1 cellular context compared by ENCODE assay signal in the genomic region with DNA sequence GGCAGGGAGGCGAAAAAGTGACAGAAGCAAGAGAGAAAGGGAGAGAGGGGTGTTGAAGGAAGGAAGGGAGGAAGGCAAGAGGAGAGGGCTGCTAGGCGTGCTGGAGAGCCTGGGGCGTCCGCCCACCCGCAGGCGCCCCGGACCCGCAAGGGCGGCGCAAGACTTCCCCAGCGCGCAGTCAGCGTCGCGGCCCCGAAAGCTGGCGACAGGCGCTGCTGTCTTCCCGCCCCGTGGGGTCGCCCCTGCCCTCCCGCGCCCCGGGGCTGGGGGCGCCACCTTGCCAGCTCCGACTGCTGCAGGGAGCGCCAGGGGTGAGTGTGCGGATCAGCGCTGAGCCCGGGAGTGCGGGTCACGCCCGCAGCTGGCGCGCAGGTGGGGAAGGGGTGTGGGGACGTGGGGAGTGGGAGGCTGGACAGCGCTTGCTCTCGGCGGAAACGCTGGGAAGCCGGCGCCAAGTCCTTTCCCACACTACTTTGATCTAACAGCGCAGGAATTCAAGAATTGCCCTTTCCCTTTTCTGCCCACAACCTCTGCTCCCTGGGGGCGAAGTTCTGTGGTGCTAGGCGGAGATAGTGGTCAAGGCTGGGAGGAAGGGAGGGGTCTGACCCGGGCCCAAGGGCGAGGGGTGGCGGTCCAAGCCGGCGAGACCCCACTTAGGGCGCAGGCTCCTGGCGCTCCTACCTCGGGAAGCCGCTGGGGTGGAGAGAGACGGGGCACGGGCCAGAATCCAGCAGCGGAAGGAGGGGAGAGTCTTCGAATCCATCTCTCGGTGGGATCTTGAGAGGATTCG.
A peak's percentile ranks its signal among the peaks of the same experiment; 100 is the strongest.
TF ChIP-seq lines count a peak whose summit lies in the region.

A gene (plus strand): TSS at position 175 of the 790 bp plus-strand sequence.

TF ChIP-seq in K562, 482 proteins besides CTCF, POLR2A, EP300 and RAD21 (continued from another document and continues in another):
- TF ChIP-seq, protein P1, sequence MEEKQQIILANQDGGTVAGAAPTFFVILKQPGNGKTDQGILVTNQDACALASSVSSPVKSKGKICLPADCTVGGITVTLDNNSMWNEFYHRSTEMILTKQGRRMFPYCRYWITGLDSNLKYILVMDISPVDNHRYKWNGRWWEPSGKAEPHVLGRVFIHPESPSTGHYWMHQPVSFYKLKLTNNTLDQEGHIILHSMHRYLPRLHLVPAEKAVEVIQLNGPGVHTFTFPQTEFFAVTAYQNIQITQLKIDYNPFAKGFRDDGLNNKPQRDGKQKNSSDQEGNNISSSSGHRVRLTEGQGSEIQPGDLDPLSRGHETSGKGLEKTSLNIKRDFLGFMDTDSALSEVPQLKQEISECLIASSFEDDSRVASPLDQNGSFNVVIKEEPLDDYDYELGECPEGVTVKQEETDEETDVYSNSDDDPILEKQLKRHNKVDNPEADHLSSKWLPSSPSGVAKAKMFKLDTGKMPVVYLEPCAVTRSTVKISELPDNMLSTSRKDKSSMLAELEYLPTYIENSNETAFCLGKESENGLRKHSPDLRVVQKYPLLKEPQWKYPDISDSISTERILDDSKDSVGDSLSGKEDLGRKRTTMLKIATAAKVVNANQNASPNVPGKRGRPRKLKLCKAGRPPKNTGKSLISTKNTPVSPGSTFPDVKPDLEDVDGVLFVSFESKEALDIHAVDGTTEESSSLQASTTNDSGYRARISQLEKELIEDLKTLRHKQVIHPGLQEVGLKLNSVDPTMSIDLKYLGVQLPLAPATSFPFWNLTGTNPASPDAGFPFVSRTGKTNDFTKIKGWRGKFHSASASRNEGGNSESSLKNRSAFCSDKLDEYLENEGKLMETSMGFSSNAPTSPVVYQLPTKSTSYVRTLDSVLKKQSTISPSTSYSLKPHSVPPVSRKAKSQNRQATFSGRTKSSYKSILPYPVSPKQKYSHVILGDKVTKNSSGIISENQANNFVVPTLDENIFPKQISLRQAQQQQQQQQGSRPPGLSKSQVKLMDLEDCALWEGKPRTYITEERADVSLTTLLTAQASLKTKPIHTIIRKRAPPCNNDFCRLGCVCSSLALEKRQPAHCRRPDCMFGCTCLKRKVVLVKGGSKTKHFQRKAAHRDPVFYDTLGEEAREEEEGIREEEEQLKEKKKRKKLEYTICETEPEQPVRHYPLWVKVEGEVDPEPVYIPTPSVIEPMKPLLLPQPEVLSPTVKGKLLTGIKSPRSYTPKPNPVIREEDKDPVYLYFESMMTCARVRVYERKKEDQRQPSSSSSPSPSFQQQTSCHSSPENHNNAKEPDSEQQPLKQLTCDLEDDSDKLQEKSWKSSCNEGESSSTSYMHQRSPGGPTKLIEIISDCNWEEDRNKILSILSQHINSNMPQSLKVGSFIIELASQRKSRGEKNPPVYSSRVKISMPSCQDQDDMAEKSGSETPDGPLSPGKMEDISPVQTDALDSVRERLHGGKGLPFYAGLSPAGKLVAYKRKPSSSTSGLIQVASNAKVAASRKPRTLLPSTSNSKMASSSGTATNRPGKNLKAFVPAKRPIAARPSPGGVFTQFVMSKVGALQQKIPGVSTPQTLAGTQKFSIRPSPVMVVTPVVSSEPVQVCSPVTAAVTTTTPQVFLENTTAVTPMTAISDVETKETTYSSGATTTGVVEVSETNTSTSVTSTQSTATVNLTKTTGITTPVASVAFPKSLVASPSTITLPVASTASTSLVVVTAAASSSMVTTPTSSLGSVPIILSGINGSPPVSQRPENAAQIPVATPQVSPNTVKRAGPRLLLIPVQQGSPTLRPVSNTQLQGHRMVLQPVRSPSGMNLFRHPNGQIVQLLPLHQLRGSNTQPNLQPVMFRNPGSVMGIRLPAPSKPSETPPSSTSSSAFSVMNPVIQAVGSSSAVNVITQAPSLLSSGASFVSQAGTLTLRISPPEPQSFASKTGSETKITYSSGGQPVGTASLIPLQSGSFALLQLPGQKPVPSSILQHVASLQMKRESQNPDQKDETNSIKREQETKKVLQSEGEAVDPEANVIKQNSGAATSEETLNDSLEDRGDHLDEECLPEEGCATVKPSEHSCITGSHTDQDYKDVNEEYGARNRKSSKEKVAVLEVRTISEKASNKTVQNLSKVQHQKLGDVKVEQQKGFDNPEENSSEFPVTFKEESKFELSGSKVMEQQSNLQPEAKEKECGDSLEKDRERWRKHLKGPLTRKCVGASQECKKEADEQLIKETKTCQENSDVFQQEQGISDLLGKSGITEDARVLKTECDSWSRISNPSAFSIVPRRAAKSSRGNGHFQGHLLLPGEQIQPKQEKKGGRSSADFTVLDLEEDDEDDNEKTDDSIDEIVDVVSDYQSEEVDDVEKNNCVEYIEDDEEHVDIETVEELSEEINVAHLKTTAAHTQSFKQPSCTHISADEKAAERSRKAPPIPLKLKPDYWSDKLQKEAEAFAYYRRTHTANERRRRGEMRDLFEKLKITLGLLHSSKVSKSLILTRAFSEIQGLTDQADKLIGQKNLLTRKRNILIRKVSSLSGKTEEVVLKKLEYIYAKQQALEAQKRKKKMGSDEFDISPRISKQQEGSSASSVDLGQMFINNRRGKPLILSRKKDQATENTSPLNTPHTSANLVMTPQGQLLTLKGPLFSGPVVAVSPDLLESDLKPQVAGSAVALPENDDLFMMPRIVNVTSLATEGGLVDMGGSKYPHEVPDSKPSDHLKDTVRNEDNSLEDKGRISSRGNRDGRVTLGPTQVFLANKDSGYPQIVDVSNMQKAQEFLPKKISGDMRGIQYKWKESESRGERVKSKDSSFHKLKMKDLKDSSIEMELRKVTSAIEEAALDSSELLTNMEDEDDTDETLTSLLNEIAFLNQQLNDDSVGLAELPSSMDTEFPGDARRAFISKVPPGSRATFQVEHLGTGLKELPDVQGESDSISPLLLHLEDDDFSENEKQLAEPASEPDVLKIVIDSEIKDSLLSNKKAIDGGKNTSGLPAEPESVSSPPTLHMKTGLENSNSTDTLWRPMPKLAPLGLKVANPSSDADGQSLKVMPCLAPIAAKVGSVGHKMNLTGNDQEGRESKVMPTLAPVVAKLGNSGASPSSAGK (IDR thresholded peaks at IDR 0.05) = peak; percentile 52; the same call in 1 of the 2 replicates
- TF ChIP-seq ZNF124 (CRISPR knock-in tag; IDR thresholded peaks at IDR 0.05) = no peak
- 0 out of 2 replicates have a peak, but pooled peaks have one; percentile 15 for TF ChIP-seq MTA2 (IDR thresholded peaks at IDR 0.05; ENCODE audit: low read depth)
- no peak for TF ChIP-seq HDAC3 (IDR thresholded peaks at IDR 0.05; ENCODE audit: borderline replicate concordance, partially characterized antibody)
- no peak for TF ChIP-seq SMARCB1 (IDR thresholded peaks at IDR 0.05; ENCODE audit: insufficient read length, low read depth)
- TF ChIP-seq CTBP1 (IDR thresholded peaks at IDR 0.05; ENCODE audit: borderline replicate concordance) = peak; percentile 67; the same call in 1 of the 2 replicates
- TF ChIP-seq RBM34 (IDR thresholded peaks at IDR 0.05; ENCODE audit: borderline replicate concordance, insufficient read depth, low read length) = peak; percentile 70; the same call in 1 of the 2 replicates
- TF ChIP-seq KAT2B (IDR thresholded peaks at IDR 0.05; ENCODE audit: low read depth, low read length) = no peak
- no peak for TF ChIP-seq NFYB (IDR thresholded peaks at IDR 0.05; ENCODE audit: extremely low read depth, insufficient read length)
- no peak for TF ChIP-seq STAG1 (CRISPR knock-in tag; IDR thresholded peaks at IDR 0.05; ENCODE audit: borderline replicate concordance)
- TF ChIP-seq KDM1A (IDR thresholded peaks at IDR 0.05) = no peak
- TF ChIP-seq GTF2A2 (tag; IDR thresholded peaks at IDR 0.05) = no peak
- TF ChIP-seq TAF1 (IDR thresholded peaks at IDR 0.05; ENCODE audit: control insufficient read depth, extremely low read depth, insufficient read depth, low read length, severe bottlenecking) = peak; percentile 53
- TF ChIP-seq SIN3A (IDR thresholded peaks at IDR 0.05; ENCODE audit: borderline replicate concordance in 2 of 2, control insufficient read depth in 1 of 2, low read depth in 2 of 2, low read length in 2 of 2) = no peak
- TF ChIP-seq, protein P2, sequence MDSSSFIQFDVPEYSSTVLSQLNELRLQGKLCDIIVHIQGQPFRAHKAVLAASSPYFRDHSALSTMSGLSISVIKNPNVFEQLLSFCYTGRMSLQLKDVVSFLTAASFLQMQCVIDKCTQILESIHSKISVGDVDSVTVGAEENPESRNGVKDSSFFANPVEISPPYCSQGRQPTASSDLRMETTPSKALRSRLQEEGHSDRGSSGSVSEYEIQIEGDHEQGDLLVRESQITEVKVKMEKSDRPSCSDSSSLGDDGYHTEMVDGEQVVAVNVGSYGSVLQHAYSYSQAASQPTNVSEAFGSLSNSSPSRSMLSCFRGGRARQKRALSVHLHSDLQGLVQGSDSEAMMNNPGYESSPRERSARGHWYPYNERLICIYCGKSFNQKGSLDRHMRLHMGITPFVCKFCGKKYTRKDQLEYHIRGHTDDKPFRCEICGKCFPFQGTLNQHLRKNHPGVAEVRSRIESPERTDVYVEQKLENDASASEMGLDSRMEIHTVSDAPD (CRISPR knock-in tag; IDR thresholded peaks at IDR 0.05) = no peak
- TF ChIP-seq BRD4 (IDR thresholded peaks at IDR 0.05) = no peak
- TF ChIP-seq KDM5B (IDR thresholded peaks at IDR 0.05; ENCODE audit: insufficient replicate concordance, low read depth, low read length) = peak; percentile 55
- no peak for TF ChIP-seq ZNF584 (CRISPR knock-in tag; IDR thresholded peaks at IDR 0.05; ENCODE audit: low read depth)
- 0 out of 4 replicates have a peak, but pooled peaks of 1 of the 2 experiments have one; percentile 14 for TF ChIP-seq SRF (CRISPR knock-in tag; IDR thresholded peaks at IDR 0.05)
- TF ChIP-seq SOX6 (IDR thresholded peaks at IDR 0.05) = no peak
- TF ChIP-seq, protein P3, sequence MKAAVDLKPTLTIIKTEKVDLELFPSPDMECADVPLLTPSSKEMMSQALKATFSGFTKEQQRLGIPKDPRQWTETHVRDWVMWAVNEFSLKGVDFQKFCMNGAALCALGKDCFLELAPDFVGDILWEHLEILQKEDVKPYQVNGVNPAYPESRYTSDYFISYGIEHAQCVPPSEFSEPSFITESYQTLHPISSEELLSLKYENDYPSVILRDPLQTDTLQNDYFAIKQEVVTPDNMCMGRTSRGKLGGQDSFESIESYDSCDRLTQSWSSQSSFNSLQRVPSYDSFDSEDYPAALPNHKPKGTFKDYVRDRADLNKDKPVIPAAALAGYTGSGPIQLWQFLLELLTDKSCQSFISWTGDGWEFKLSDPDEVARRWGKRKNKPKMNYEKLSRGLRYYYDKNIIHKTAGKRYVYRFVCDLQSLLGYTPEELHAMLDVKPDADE (conservative IDR thresholded peaks at IDR 0.05; ENCODE audit: control insufficient read depth, low read depth, low read length) = 0 out of 2 replicates have a peak, but pooled peaks have one; percentile 37
- no peak for TF ChIP-seq ZNF143 (CRISPR knock-in tag; IDR thresholded peaks at IDR 0.05)
- TF ChIP-seq, protein P4, sequence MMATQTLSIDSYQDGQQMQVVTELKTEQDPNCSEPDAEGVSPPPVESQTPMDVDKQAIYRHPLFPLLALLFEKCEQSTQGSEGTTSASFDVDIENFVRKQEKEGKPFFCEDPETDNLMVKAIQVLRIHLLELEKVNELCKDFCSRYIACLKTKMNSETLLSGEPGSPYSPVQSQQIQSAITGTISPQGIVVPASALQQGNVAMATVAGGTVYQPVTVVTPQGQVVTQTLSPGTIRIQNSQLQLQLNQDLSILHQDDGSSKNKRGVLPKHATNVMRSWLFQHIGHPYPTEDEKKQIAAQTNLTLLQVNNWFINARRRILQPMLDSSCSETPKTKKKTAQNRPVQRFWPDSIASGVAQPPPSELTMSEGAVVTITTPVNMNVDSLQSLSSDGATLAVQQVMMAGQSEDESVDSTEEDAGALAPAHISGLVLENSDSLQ (IDR thresholded peaks at IDR 0.05) = 0 out of 2 replicates have a peak, but pooled peaks have one; percentile 1
- TF ChIP-seq NCOA4 (IDR thresholded peaks at IDR 0.05; ENCODE audit: partially characterized antibody) = no peak
- TF ChIP-seq ZNF431 (CRISPR knock-in tag; IDR thresholded peaks at IDR 0.05) = no peak
- no peak for TF ChIP-seq U2AF2 (optimal IDR thresholded peaks at IDR 0.05; ENCODE audit: low read depth, low read length)
- no peak for TF ChIP-seq DACH1 (IDR thresholded peaks at IDR 0.05; ENCODE audit: partially characterized antibody)
- no peak for TF ChIP-seq RBM25 (IDR thresholded peaks at IDR 0.05; ENCODE audit: low read depth, low read length, severe bottlenecking)
- TF ChIP-seq NFE2 (IDR thresholded peaks at IDR 0.05; ENCODE audit: low read depth) = no peak
- no peak for TF ChIP-seq KLF16 (IDR thresholded peaks at IDR 0.05)
- no peak for TF ChIP-seq ETS2 (tag; IDR thresholded peaks at IDR 0.05; ENCODE audit: borderline replicate concordance, poor library complexity, severe bottlenecking)
- no peak for TF ChIP-seq SMAD3 (CRISPR knock-in tag; conservative IDR thresholded peaks at IDR 0.05)
- no peak for TF ChIP-seq ZNF41 (CRISPR knock-in tag; conservative IDR thresholded peaks at IDR 0.05)
- TF ChIP-seq, protein P5, sequence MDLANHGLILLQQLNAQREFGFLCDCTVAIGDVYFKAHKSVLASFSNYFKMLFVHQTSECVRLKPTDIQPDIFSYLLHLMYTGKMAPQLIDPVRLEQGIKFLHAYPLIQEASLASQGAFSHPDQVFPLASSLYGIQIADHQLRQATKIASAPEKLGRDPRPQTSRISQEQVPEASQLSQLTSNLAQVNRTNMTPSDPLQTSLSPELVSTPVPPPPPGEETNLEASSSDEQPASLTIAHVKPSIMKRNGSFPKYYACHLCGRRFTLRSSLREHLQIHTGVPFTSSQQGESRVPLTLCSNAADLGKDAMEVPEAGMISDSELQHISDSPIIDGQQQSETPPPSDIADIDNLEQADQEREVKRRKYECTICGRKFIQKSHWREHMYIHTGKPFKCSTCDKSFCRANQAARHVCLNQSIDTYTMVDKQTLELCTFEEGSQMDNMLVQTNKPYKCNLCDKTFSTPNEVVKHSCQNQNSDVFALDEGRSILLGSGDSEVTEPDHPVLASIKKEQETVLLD (IDR thresholded peaks at IDR 0.05) = no peak
- TF ChIP-seq SRSF7 (optimal IDR thresholded peaks at IDR 0.05; ENCODE audit: low read depth, low read length) = no peak
- no peak for TF ChIP-seq FOXJ2 (tag; IDR thresholded peaks at IDR 0.05)
- TF ChIP-seq, protein P6, sequence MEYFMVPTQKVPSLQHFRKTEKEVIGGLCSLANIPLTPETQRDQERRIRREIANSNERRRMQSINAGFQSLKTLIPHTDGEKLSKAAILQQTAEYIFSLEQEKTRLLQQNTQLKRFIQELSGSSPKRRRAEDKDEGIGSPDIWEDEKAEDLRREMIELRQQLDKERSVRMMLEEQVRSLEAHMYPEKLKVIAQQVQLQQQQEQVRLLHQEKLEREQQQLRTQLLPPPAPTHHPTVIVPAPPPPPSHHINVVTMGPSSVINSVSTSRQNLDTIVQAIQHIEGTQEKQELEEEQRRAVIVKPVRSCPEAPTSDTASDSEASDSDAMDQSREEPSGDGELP (CRISPR knock-in tag; IDR thresholded peaks at IDR 0.05; ENCODE audit: borderline replicate concordance) = peak; percentile 46; the same call in 1 of the 2 replicates
- TF ChIP-seq PCBP1 (IDR thresholded peaks at IDR 0.05; ENCODE audit: low read depth, low read length, poor library complexity, severe bottlenecking) = peak; percentile 85
- TF ChIP-seq, protein P7, sequence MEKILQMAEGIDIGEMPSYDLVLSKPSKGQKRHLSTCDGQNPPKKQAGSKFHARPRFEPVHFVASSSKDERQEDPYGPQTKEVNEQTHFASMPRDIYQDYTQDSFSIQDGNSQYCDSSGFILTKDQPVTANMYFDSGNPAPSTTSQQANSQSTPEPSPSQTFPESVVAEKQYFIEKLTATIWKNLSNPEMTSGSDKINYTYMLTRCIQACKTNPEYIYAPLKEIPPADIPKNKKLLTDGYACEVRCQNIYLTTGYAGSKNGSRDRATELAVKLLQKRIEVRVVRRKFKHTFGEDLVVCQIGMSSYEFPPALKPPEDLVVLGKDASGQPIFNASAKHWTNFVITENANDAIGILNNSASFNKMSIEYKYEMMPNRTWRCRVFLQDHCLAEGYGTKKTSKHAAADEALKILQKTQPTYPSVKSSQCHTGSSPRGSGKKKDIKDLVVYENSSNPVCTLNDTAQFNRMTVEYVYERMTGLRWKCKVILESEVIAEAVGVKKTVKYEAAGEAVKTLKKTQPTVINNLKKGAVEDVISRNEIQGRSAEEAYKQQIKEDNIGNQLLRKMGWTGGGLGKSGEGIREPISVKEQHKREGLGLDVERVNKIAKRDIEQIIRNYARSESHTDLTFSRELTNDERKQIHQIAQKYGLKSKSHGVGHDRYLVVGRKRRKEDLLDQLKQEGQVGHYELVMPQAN (IDR thresholded peaks at IDR 0.05; ENCODE audit: borderline replicate concordance) = no peak; the same call in 1 of the 2 replicates
